In the genomic region with DNA sequence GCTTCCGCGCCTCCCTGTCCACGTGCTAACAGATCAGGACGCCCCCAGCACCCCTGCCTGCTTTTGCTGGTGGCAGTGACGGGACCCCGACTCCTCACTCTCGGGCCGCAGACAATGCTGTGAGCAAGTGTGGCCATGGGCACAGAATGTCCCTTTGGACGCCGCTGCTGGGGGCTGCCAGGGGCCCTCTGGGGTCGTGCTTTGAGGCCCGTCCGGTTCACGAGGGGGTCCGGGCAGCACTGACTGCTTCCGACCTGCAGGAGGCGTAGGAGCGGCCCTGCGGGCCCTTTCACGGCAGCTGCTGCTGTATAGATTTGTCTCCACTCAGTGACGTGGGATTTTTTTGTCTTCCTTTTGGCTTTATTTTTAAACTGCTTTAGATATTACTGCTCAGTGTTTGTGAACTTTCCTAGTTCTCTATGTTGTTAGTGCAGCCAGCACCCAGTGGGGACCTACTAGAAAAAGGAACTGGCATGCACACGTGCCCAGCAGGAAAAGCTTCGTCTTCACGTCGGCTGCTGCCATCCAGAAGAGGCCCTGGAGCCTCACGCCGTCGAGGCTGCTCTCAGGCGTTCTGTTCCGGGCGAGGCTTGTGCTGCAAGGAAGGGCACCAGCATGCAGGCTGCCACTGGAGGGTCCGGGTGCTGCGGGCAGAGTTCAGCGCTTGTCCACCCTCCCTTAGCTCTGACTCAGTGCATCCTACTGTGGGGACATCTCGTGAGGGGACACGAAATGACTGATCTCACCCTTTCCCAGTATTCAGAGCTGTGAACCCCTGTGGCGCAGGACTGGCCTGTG, we compare ENCODE assay signal across 1 cellular context.
TF ChIP-seq lines count a peak whose summit lies in the region.

No MANE protein-coding gene starts in this region.

TF ChIP-seq in IMR-90, 13 proteins besides CTCF, POLR2A, EP300 and RAD21:
- TF ChIP-seq, protein P1, sequence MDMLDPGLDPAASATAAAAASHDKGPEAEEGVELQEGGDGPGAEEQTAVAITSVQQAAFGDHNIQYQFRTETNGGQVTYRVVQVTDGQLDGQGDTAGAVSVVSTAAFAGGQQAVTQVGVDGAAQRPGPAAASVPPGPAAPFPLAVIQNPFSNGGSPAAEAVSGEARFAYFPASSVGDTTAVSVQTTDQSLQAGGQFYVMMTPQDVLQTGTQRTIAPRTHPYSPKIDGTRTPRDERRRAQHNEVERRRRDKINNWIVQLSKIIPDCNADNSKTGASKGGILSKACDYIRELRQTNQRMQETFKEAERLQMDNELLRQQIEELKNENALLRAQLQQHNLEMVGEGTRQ (IDR thresholded peaks at IDR 0.05; ENCODE audit: low read depth, low read length), result no peak
- TF ChIP-seq RCOR1 (IDR thresholded peaks at IDR 0.05; ENCODE audit: insufficient replicate concordance, low read length) (no peak), CHD1 (IDR thresholded peaks at IDR 0.05; ENCODE audit: low read depth, low read length) (no peak), RFX5 (IDR thresholded peaks at IDR 0.05; ENCODE audit: low read depth, low read length) (no peak), MXI1 (IDR thresholded peaks at IDR 0.05; ENCODE audit: borderline replicate concordance, low read depth, low read length) (no peak), BHLHE40 (IDR thresholded peaks at IDR 0.05; ENCODE audit: low read depth, low read length) (no peak), FOS (IDR thresholded peaks at IDR 0.05; ENCODE audit: low read depth, low read length) (no peak)
- TF ChIP-seq, protein P2, sequence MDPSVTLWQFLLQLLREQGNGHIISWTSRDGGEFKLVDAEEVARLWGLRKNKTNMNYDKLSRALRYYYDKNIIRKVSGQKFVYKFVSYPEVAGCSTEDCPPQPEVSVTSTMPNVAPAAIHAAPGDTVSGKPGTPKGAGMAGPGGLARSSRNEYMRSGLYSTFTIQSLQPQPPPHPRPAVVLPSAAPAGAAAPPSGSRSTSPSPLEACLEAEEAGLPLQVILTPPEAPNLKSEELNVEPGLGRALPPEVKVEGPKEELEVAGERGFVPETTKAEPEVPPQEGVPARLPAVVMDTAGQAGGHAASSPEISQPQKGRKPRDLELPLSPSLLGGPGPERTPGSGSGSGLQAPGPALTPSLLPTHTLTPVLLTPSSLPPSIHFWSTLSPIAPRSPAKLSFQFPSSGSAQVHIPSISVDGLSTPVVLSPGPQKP (IDR thresholded peaks at IDR 0.05; ENCODE audit: borderline replicate concordance, low read depth, low read length), result no peak
